2 cellular contexts compared by ENCODE assay signal in genomic region chr3:142086581-142087090, GRCh38.
A peak's percentile ranks its signal among the peaks of the same experiment; 100 is the strongest.
TF ChIP-seq lines count a peak whose summit lies in the region.

No MANE protein-coding gene starts in this region.

TF ChIP-seq in A549, 52 proteins besides CTCF, POLR2A, EP300 and RAD21 (continued from another document):
- TF ChIP-seq REST (IDR thresholded peaks at IDR 0.05) (no peak), ATOH8 (CRISPR knock-in tag; IDR thresholded peaks at IDR 0.05; ENCODE audit: low read depth) (no peak)

TF ChIP-seq in HepG2, 621 proteins besides CTCF, POLR2A, EP300 and RAD21 (continued from another document):
- TF ChIP-seq, protein P1, sequence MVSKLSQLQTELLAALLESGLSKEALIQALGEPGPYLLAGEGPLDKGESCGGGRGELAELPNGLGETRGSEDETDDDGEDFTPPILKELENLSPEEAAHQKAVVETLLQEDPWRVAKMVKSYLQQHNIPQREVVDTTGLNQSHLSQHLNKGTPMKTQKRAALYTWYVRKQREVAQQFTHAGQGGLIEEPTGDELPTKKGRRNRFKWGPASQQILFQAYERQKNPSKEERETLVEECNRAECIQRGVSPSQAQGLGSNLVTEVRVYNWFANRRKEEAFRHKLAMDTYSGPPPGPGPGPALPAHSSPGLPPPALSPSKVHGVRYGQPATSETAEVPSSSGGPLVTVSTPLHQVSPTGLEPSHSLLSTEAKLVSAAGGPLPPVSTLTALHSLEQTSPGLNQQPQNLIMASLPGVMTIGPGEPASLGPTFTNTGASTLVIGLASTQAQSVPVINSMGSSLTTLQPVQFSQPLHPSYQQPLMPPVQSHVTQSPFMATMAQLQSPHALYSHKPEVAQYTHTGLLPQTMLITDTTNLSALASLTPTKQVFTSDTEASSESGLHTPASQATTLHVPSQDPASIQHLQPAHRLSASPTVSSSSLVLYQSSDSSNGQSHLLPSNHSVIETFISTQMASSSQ (IDR thresholded peaks at IDR 0.05; ENCODE audit: low read depth), result peak; percentile 36; the same call in 1 of the 2 replicates
- TF ChIP-seq, protein P1 (CRISPR knock-in tag; IDR thresholded peaks at IDR 0.05; ENCODE audit: borderline replicate concordance), result no peak; the same call in 1 of the 2 replicates
- TF ChIP-seq ZNF333 (CRISPR knock-in tag; IDR thresholded peaks at IDR 0.05; ENCODE audit: borderline replicate concordance), result no peak
- no peak for TF ChIP-seq HDAC2 (CRISPR knock-in tag; IDR thresholded peaks at IDR 0.05)
- TF ChIP-seq ZNF644 (CRISPR knock-in tag; IDR thresholded peaks at IDR 0.05; ENCODE audit: low read depth), result peak; percentile 29; the same call in 1 of the 2 replicates
- TF ChIP-seq ZSCAN21 (CRISPR knock-in tag; IDR thresholded peaks at IDR 0.05; ENCODE audit: borderline replicate concordance), result no peak
- no peak for TF ChIP-seq TP53 (CRISPR knock-in tag; conservative IDR thresholded peaks at IDR 0.05)
- TF ChIP-seq ZNF7 (CRISPR knock-in tag; IDR thresholded peaks at IDR 0.05), result no peak
- no peak for TF ChIP-seq NFRKB (IDR thresholded peaks at IDR 0.05)
- TF ChIP-seq CCDC6 (CRISPR knock-in tag; IDR thresholded peaks at IDR 0.05), result no peak
- 0 out of 2 replicates have a peak, but pooled peaks have one; percentile 30 for TF ChIP-seq PHF21A (CRISPR knock-in tag; IDR thresholded peaks at IDR 0.05)
- TF ChIP-seq, protein P2, sequence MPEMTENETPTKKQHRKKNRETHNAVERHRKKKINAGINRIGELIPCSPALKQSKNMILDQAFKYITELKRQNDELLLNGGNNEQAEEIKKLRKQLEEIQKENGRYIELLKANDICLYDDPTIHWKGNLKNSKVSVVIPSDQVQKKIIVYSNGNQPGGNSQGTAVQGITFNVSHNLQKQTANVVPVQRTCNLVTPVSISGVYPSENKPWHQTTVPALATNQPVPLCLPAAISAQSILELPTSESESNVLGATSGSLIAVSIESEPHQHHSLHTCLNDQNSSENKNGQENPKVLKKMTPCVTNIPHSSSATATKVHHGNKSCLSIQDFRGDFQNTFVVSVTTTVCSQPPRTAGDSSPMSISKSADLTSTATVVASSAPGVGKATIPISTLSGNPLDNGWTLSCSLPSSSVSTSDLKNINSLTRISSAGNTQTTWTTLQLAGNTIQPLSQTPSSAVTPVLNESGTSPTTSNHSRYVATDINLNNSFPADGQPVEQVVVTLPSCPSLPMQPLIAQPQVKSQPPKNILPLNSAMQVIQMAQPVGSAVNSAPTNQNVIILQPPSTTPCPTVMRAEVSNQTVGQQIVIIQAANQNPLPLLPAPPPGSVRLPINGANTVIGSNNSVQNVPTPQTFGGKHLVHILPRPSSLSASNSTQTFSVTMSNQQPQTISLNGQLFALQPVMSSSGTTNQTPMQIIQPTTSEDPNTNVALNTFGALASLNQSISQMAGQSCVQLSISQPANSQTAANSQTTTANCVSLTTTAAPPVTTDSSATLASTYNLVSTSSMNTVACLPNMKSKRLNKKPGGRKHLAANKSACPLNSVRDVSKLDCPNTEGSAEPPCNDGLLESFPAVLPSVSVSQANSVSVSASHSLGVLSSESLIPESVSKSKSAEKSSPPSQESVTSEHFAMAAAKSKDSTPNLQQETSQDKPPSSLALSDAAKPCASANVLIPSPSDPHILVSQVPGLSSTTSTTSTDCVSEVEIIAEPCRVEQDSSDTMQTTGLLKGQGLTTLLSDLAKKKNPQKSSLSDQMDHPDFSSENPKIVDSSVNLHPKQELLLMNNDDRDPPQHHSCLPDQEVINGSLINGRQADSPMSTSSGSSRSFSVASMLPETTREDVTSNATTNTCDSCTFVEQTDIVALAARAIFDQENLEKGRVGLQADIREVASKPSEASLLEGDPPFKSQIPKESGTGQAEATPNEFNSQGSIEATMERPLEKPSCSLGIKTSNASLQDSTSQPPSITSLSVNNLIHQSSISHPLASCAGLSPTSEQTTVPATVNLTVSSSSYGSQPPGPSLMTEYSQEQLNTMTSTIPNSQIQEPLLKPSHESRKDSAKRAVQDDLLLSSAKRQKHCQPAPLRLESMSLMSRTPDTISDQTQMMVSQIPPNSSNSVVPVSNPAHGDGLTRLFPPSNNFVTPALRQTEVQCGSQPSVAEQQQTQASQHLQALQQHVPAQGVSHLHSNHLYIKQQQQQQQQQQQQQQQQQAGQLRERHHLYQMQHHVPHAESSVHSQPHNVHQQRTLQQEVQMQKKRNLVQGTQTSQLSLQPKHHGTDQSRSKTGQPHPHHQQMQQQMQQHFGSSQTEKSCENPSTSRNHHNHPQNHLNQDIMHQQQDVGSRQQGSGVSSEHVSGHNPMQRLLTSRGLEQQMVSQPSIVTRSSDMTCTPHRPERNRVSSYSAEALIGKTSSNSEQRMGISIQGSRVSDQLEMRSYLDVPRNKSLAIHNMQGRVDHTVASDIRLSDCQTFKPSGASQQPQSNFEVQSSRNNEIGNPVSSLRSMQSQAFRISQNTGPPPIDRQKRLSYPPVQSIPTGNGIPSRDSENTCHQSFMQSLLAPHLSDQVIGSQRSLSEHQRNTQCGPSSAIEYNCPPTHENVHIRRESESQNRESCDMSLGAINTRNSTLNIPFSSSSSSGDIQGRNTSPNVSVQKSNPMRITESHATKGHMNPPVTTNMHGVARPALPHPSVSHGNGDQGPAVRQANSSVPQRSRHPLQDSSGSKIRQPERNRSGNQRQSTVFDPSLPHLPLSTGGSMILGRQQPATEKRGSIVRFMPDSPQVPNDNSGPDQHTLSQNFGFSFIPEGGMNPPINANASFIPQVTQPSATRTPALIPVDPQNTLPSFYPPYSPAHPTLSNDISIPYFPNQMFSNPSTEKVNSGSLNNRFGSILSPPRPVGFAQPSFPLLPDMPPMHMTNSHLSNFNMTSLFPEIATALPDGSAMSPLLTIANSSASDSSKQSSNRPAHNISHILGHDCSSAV (CRISPR knock-in tag; IDR thresholded peaks at IDR 0.05; ENCODE audit: borderline replicate concordance), result no peak
- no peak for TF ChIP-seq FOXP1 (IDR thresholded peaks at IDR 0.05)
- TF ChIP-seq FOXP1 (CRISPR knock-in tag; IDR thresholded peaks at IDR 0.05), result no peak
- TF ChIP-seq NCOA2 (CRISPR knock-in tag; IDR thresholded peaks at IDR 0.05), result peak; percentile 23; the same call in 1 of the 2 replicates
- TF ChIP-seq, protein P3, sequence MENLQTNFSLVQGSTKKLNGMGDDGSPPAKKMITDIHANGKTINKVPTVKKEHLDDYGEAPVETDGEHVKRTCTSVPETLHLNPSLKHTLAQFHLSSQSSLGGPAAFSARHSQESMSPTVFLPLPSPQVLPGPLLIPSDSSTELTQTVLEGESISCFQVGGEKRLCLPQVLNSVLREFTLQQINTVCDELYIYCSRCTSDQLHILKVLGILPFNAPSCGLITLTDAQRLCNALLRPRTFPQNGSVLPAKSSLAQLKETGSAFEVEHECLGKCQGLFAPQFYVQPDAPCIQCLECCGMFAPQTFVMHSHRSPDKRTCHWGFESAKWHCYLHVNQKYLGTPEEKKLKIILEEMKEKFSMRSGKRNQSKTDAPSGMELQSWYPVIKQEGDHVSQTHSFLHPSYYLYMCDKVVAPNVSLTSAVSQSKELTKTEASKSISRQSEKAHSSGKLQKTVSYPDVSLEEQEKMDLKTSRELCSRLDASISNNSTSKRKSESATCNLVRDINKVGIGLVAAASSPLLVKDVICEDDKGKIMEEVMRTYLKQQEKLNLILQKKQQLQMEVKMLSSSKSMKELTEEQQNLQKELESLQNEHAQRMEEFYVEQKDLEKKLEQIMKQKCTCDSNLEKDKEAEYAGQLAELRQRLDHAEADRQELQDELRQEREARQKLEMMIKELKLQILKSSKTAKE (CRISPR knock-in tag; IDR thresholded peaks at IDR 0.05; ENCODE audit: borderline replicate concordance), result no peak
- no peak for TF ChIP-seq ZNF615 (CRISPR knock-in tag; IDR thresholded peaks at IDR 0.05; ENCODE audit: borderline replicate concordance)
- TF ChIP-seq ZBTB14 (CRISPR knock-in tag; IDR thresholded peaks at IDR 0.05), result no peak
- no peak for TF ChIP-seq HOXA7 (CRISPR knock-in tag; IDR thresholded peaks at IDR 0.05)
- TF ChIP-seq SMAD1 (CRISPR knock-in tag; IDR thresholded peaks at IDR 0.05; ENCODE audit: borderline replicate concordance, low read depth), result no peak
- no peak for TF ChIP-seq ZNF382 (CRISPR knock-in tag; IDR thresholded peaks at IDR 0.05; ENCODE audit: borderline replicate concordance)
- no peak for TF ChIP-seq MXD1 (CRISPR knock-in tag; IDR thresholded peaks at IDR 0.05)
- no peak for TF ChIP-seq NFIC (IDR thresholded peaks at IDR 0.05; ENCODE audit: low read length)
- TF ChIP-seq HNF4G (IDR thresholded peaks at IDR 0.05; ENCODE audit: borderline replicate concordance, low read depth, low read length), result no peak
- TF ChIP-seq HNF4G (CRISPR knock-in tag; IDR thresholded peaks at IDR 0.05; ENCODE audit: borderline replicate concordance, low read depth), result no peak
- no peak for TF ChIP-seq SRSF9 (IDR thresholded peaks at IDR 0.05; ENCODE audit: borderline replicate concordance, insufficient read depth, low read depth, low read length, poor library complexity, severe bottlenecking)
- no peak for TF ChIP-seq SAP130 (CRISPR knock-in tag; IDR thresholded peaks at IDR 0.05; ENCODE audit: low read depth)
- TF ChIP-seq, protein P4, sequence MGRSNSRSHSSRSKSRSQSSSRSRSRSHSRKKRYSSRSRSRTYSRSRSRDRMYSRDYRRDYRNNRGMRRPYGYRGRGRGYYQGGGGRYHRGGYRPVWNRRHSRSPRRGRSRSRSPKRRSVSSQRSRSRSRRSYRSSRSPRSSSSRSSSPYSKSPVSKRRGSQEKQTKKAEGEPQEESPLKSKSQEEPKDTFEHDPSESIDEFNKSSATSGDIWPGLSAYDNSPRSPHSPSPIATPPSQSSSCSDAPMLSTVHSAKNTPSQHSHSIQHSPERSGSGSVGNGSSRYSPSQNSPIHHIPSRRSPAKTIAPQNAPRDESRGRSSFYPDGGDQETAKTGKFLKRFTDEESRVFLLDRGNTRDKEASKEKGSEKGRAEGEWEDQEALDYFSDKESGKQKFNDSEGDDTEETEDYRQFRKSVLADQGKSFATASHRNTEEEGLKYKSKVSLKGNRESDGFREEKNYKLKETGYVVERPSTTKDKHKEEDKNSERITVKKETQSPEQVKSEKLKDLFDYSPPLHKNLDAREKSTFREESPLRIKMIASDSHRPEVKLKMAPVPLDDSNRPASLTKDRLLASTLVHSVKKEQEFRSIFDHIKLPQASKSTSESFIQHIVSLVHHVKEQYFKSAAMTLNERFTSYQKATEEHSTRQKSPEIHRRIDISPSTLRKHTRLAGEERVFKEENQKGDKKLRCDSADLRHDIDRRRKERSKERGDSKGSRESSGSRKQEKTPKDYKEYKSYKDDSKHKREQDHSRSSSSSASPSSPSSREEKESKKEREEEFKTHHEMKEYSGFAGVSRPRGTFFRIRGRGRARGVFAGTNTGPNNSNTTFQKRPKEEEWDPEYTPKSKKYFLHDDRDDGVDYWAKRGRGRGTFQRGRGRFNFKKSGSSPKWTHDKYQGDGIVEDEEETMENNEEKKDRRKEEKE (IDR thresholded peaks at IDR 0.05), result no peak
- peak; percentile 51; the same call in 1 of the 2 replicates for TF ChIP-seq HNF4A (CRISPR knock-in tag; IDR thresholded peaks at IDR 0.05)
- TF ChIP-seq ZNF552 (CRISPR knock-in tag; IDR thresholded peaks at IDR 0.05; ENCODE audit: borderline replicate concordance), result no peak
- TF ChIP-seq HNRNPUL1 (IDR thresholded peaks at IDR 0.05; ENCODE audit: low read depth, low read length), result no peak
- TF ChIP-seq NR2F6 (IDR thresholded peaks at IDR 0.05), result peak; percentile 13; the same call in 1 of the 2 replicates
- TF ChIP-seq NR2F6 (CRISPR knock-in tag; IDR thresholded peaks at IDR 0.05), result no peak
- no peak for TF ChIP-seq SP5 (CRISPR knock-in tag; IDR thresholded peaks at IDR 0.05; ENCODE audit: borderline replicate concordance, low read depth)
- TF ChIP-seq ZNF614 (CRISPR knock-in tag; IDR thresholded peaks at IDR 0.05; ENCODE audit: borderline replicate concordance), result no peak
- TF ChIP-seq ZFP36L2 (CRISPR knock-in tag; IDR thresholded peaks at IDR 0.05), result no peak
- no peak for TF ChIP-seq ZNF776 (CRISPR knock-in tag; IDR thresholded peaks at IDR 0.05)
